Comparison of ENCODE assay signal across 10 cellular contexts in genomic region chr19:17080441-17080803, GRCh38. TPM values are rescaled to one million over a fixed set of nuclear protein-coding genes. Genes with fewer than 3 reads are reported as not detected.
DNase-seq lines count a peak whose midpoint lies in the region; ATAC-seq and TF ChIP-seq lines count a peak whose summit lies in the region.
"Had no signal": no experiment of that assay in that cellular context is flagged by ENCODE, and none has a peak within 500 bp of the region (broad histone marks: within the 10 kb centered on the region; RNA-seq: fewer than 3 reads in every experiment).

No MANE protein-coding gene starts in this region.

- H3K36me3 Mint-ChIP-seq in activated naive CD4-positive, alpha-beta T cell treated with anti-CD3 and anti-CD28 coated beads, Interleukin-2, amount 10 ng/mL, durations not matched to agents 7 days and 5 days = peaks cover 30% of the 10 kb centered on the region
- H3K36me3 Mint-ChIP-seq in activated naive CD4-positive, alpha-beta T cell treated with anti-CD3 and anti-CD28 coated beads, Interleukin-2, amount 50 U/mL, for 72 hours = peaks cover 0 to 5% of the 10 kb centered on the region in 2 donors

- peaks cover 55% of the 10 kb centered on the region for H3K4me1 Mint-ChIP-seq in activated naive CD4-positive, alpha-beta T cell treated with anti-CD3 and anti-CD28 coated beads, Interleukin-2, amount 10 ng/mL, durations not matched to agents 7 days and 5 days

- no peaks in the 10 kb centered on the region for H3K27me3 Mint-ChIP-seq in activated naive CD4-positive, alpha-beta T cell treated with anti-CD3 and anti-CD28 coated beads, Interleukin-2, amount 10 ng/mL, durations not matched to agents 7 days and 5 days

- peak overlapping the region; percentile 82 for H3K27ac Mint-ChIP-seq in activated naive CD4-positive, alpha-beta T cell treated with anti-CD3 and anti-CD28 coated beads, Interleukin-2, amount 10 ng/mL, durations not matched to agents 7 days and 5 days
- H3K27ac Mint-ChIP-seq in activated naive CD4-positive, alpha-beta T cell treated with anti-CD3 and anti-CD28 coated beads, Interleukin-2, amount 50 U/mL, for 72 hours = peak overlapping the region in 1 of 2 donors; percentile 88

- H3K4me1 ChIP-seq in muscle layer of duodenum (ENCODE audit: control insufficient read depth in 1 of 2, insufficient read depth in 2 of 2, low read length in 2 of 2) (peaks cover 13 to 44% of the 10 kb centered on the region in 2 donors), urinary bladder (ENCODE audit: insufficient read depth) (peaks cover 1% of the 10 kb centered on the region)

- H3K9me3 Mint-ChIP-seq in activated naive CD4-positive, alpha-beta T cell treated with anti-CD3 and anti-CD28 coated beads, Interleukin-2, amount 10 ng/mL, durations not matched to agents 7 days and 5 days = no peaks in the 10 kb centered on the region
- no peaks in the 10 kb centered on the region for H3K9me3 Mint-ChIP-seq in activated naive CD4-positive, alpha-beta T cell treated with anti-CD3 and anti-CD28 coated beads, Interleukin-2, amount 50 U/mL, for 72 hours

- H3K4me3 ChIP-seq in brain microvascular endothelial cell (ENCODE audit: low read depth, low read length) (no peak overlapping the region), muscle layer of duodenum (ENCODE audit: low read depth in 1 of 2, low read length in 2 of 2) (peak overlapping the region; percentile 42 to 55), urinary bladder (ENCODE audit: low read depth, low read length) (no peak overlapping the region)

- no peaks in the 10 kb centered on the region for H3K9me3 ChIP-seq in muscle layer of duodenum (ENCODE audit: control insufficient read depth in 1 of 2, low read length in 2 of 2)

- no peak for TF ChIP-seq CTCF in brain microvascular endothelial cell (IDR thresholded peaks at IDR 0.05; ENCODE audit: low read depth, low read length, missing control alignments)

- 56% methylated on average over 4 of the region's 4 CpGs for WGBS in urinary bladder

- no peak for DNase-seq in activated naive CD4-positive, alpha-beta T cell treated with anti-CD3 and anti-CD28 coated beads, Interleukin-2, amount 10 ng/mL, durations not matched to agents 7 days and 5 days
- no peak for DNase-seq in activated naive CD4-positive, alpha-beta T cell treated with anti-CD3 and anti-CD28 coated beads, Interleukin-2, amount 50 U/mL, for 72 hours (ENCODE audit: low spot score in 2 of 2)
- DNase-seq in brain microvascular endothelial cell = no peak
- no peak for DNase-seq in UCSD-AML1 (lab: John Stamatoyannopoulos, UW; ENCODE audit: unreplicated experiment)
- no peak for DNase-seq in middle frontal gyrus (ENCODE audit: extremely low spot score, low spot score)
- DNase-seq: NCI-H510A treated with DMSO at 0.1 percent for 48 hours had no signal

- H3K27me3 ChIP-seq in brain microvascular endothelial cell (replicated peaks) = no peaks in the 10 kb centered on the region
- no peaks in the 10 kb centered on the region for H3K27me3 ChIP-seq in muscle layer of duodenum (ENCODE audit: low read depth, low read length)

- in situ Hi-C loops in brain microvascular endothelial cell (cut with HindIII; ENCODE audit: low pct_ligation_motif_present, low sequenced_read_pairs) = no loop called here

- no peak for ATAC-seq in activated naive CD4-positive, alpha-beta T cell treated with anti-CD3 and anti-CD28 coated beads, Interleukin-2, amount 50 U/mL, for 72 hours
- no peak for ATAC-seq in HG02678 (IDR thresholded peaks at IDR 0.05; ENCODE audit: unreplicated experiment)

- peak overlapping the region; percentile 82 for H3K27ac ChIP-seq in brain microvascular endothelial cell
- H3K27ac ChIP-seq in muscle layer of duodenum (ENCODE audit: low read length) = peak overlapping the region; percentile 95
- H3K27ac ChIP-seq in urinary bladder (ENCODE audit: low read depth) = peak overlapping the region; percentile 86
- H3K27ac ChIP-seq: C4-2B had no signal

- H3K36me3 ChIP-seq in brain microvascular endothelial cell (replicated peaks) (no peaks in the 10 kb centered on the region), muscle layer of duodenum (ENCODE audit: control insufficient read depth in 1 of 2, insufficient read depth in 2 of 2, low read length in 2 of 2) (peaks cover 0 to 7% of the 10 kb centered on the region in 2 donors), urinary bladder (ENCODE audit: insufficient read depth) (no peaks in the 10 kb centered on the region)

- H3K4me3 Mint-ChIP-seq in activated naive CD4-positive, alpha-beta T cell treated with anti-CD3 and anti-CD28 coated beads, Interleukin-2, amount 10 ng/mL, durations not matched to agents 7 days and 5 days = no peak overlapping the region

- CTCF ChIA-PET in activated naive CD4-positive, alpha-beta T cell treated with anti-CD3 and anti-CD28 coated beads, Interleukin-2, amount 10 ng/mL, durations not matched to agents 7 days and 5 days (lab: Charles Lee) = no interaction called here

RNA-seq across cellular contexts. Expression of gene MYO9B, which starts 4.8 kb away (rescaled TPM):
- total RNA-seq in activated naive CD4-positive, alpha-beta T cell treated with anti-CD3 and anti-CD28 coated beads, Interleukin-2, amount 50 U/mL, for 72 hours = 100 to 1,000 TPM; 112 to 142 TPM
- 24.0 TPM for total RNA-seq in urinary bladder
- 55.2 TPM for polyA plus RNA-seq in urinary bladder

RNA-seq across cellular contexts. Expression of gene HAUS8, which starts 5.2 kb away (rescaled TPM):
- 10 to 100 TPM; 31.6 to 57.1 TPM for total RNA-seq in activated naive CD4-positive, alpha-beta T cell treated with anti-CD3 and anti-CD28 coated beads, Interleukin-2, amount 50 U/mL, for 72 hours
- total RNA-seq in urinary bladder = 2.3 TPM
- polyA plus RNA-seq in urinary bladder = 6.0 TPM

RNA-seq across cellular contexts. Expression of gene CPAMD8, which starts 53.8 kb away (rescaled TPM):
- under 1 TPM; 0.19 to 0.75 TPM for total RNA-seq in activated naive CD4-positive, alpha-beta T cell treated with anti-CD3 and anti-CD28 coated beads, Interleukin-2, amount 50 U/mL, for 72 hours
- 11.3 TPM for total RNA-seq in urinary bladder
- 4.5 TPM for polyA plus RNA-seq in urinary bladder

Comparison
In these comparisons a context has a peak if more than half of its experiments do, and no peak if none do; other contexts are left out.
1. H3K4me3 ChIP-seq: peak in muscle layer of duodenum (2 of 2); none in brain microvascular endothelial cell (single experiment) and urinary bladder (single experiment).
2. Peak in every context shown above with its lines, with median percentiles within 50 percentile points of each other: H3K27ac ChIP-seq.